In genomic region chr10:23439452-23439919, GRCh38 we compare ENCODE assay signal across 8 cellular contexts. TPM values are rescaled to one million over a fixed set of nuclear protein-coding genes. Genes with fewer than 3 reads are reported as not detected.
DNase-seq lines count a peak whose midpoint lies in the region; ATAC-seq and TF ChIP-seq lines count a peak whose summit lies in the region.

No MANE protein-coding gene starts in this region.

- H3K4me1 ChIP-seq in mesendoderm (ENCODE audit: control insufficient read depth, low read depth, low read length) = peaks cover 2% of the 10 kb centered on the region

- H3K36me3 ChIP-seq in mesendoderm (ENCODE audit: control insufficient read depth, insufficient read depth, low read length) = no peaks in the 10 kb centered on the region

- H4K5ac ChIP-seq in mesendoderm (ENCODE audit: low read length) = no peak overlapping the region

- H3K27me3 ChIP-seq in mesendoderm (ENCODE audit: insufficient read depth, low read length, poor library complexity) = no peaks in the 10 kb centered on the region

- H3K56ac ChIP-seq in mesendoderm (ENCODE audit: low read length) = peak overlapping the region; percentile 81

- H3K4ac ChIP-seq in mesendoderm (ENCODE audit: low read depth, low read length) = no peak overlapping the region

- H2AK5ac ChIP-seq in mesendoderm (ENCODE audit: low read length) = no peak overlapping the region

- H2BK120ac ChIP-seq in mesendoderm (ENCODE audit: low read depth, low read length) = no peak overlapping the region

- peak overlapping the region; percentile 77 for H3K9ac ChIP-seq in mesendoderm (ENCODE audit: low read length)

- TF ChIP-seq CTCF in LNCaP clone FGC (IDR thresholded peaks at IDR 0.05; ENCODE audit: control insufficient read depth, extremely low read depth, insufficient read depth) = no peak

- H3K23ac ChIP-seq in mesendoderm (ENCODE audit: low read length) = no peak overlapping the region

- no peaks in the 10 kb centered on the region for H3K79me2 ChIP-seq in mesendoderm (ENCODE audit: control insufficient read depth, insufficient read depth, low read length)

- peak overlapping the region; percentile 85 for H3K18ac ChIP-seq in mesendoderm (ENCODE audit: low read length)

- H3K79me1 ChIP-seq in mesendoderm (ENCODE audit: low read length) = no peaks in the 10 kb centered on the region

- peak; percentile 17 for ATAC-seq in GM21528 (IDR thresholded peaks at IDR 0.05; ENCODE audit: low FRiP score, unreplicated experiment)

- DNase-seq in EL = peak; percentile 26
- DNase-seq in LNCaP clone FGC (ENCODE audit: low read depth) = no peak
- peak in 15 of 61 donors; percentile 19 to 73 (median 47) for DNase-seq in caudate nucleus (lab: John Stamatoyannopoulos, UW)
- DNase-seq in mesendoderm = no peak
- no peak for DNase-seq in inferior parietal cortex (ENCODE audit: extremely low spot score)
- DNase-seq in NCI-H2029 treated with DMSO at 0.1 percent for 48 hours (lab: John Stamatoyannopoulos, UW) = no peak
- no peak for DNase-seq in NCI-H82 treated with DMSO at 0.1 percent for 48 hours (lab: John Stamatoyannopoulos, UW; ENCODE audit: unreplicated experiment)

- peak overlapping the region; percentile 64 for H3K4me3 ChIP-seq in LNCaP clone FGC (ENCODE audit: low read depth, low read length)
- peak overlapping the region; percentile 71 for H3K4me3 ChIP-seq in mesendoderm (ENCODE audit: low read length)

- H3K27ac ChIP-seq in caudate nucleus (ENCODE audit: low read depth, low read length) (peak overlapping the region; percentile 90), mesendoderm (ENCODE audit: low read depth, low read length) (peak overlapping the region; percentile 78)

- no peak overlapping the region for H4K8ac ChIP-seq in mesendoderm (ENCODE audit: low read depth, low read length)

- no peak overlapping the region for H2BK5ac ChIP-seq in mesendoderm (ENCODE audit: low read length)

- H3K4me2 ChIP-seq in mesendoderm (ENCODE audit: low read length) = peak overlapping the region; percentile 81

- no peak overlapping the region for H2BK15ac ChIP-seq in mesendoderm (replicated peaks; ENCODE audit: low read depth)

- no CpG with 5 or more reads among the region's 74 CpGs for WGBS in mesendoderm (ENCODE audit: extremely low coverage, insufficient coverage, low lambda C conversion rate)

RNA-seq across cellular contexts. Expression of gene OTUD1, which starts 0.6 kb away (rescaled TPM):
- 1.1 TPM for polyA plus RNA-seq in mesendoderm (2013, experiment 1 of 2)
- polyA plus RNA-seq in mesendoderm (2013, experiment 2 of 2) = 1.1 TPM
